15 cellular contexts compared by ENCODE assay signal in the genomic region with DNA sequence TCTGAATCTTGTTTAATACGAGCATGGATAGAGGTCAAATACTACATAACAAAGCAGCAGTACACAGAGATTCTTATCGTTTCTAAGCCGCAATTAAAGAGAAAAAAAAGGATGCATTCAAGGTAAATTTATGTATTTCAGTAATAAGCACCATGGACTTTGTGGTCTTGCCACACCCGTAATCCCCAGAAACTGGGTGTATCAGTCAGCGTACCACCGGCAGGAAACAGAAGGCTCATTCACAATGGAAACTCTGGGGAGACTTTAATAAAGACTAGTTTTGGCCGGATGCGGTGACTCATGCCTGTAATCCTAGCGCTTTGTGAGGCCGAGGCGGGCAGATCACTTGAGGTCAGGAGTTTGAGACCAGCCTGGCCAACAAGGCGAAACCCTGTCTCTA.
A peak's percentile ranks its signal among the peaks of the same experiment; 100 is the strongest.
DNase-seq lines count a peak whose midpoint lies in the region; ATAC-seq and TF ChIP-seq lines count a peak whose summit lies in the region.
"Had no signal": no experiment of that assay in that cellular context is flagged by ENCODE, and none has a peak within 500 bp of the region (broad histone marks: within the 10 kb centered on the region; RNA-seq: fewer than 3 reads in every experiment).

No MANE protein-coding gene starts in this region.

- H3K9ac ChIP-seq in colonic mucosa (ENCODE audit: low read depth in 2 of 2, low read length in 2 of 2), result no peak overlapping the region

- H3K4me3 ChIP-seq in colonic mucosa (no peak overlapping the region), ovary (no peak overlapping the region)
- H3K4me3 ChIP-seq: lung had no signal

- no peak overlapping the region for H3K4me3 Mint-ChIP-seq in activated CD8-positive, alpha-beta memory T cell treated with anti-CD3 and anti-CD28 coated beads, Interleukin-2, amount 10 ng/mL, durations not matched to agents 7 days and 5 days
- H3K4me3 Mint-ChIP-seq: CD4-positive, alpha-beta T cell; nephron progenitor cell; type B pancreatic cell had no signal

- no peak for TF ChIP-seq EP300 in ovary (IDR thresholded peaks at IDR 0.05)

- no peaks in the 10 kb centered on the region for H3K9me3 ChIP-seq in colonic mucosa
- no peaks in the 10 kb centered on the region for H3K9me3 ChIP-seq in ovary

- TF ChIP-seq POLR2A in ovary (IDR thresholded peaks at IDR 0.05), result no peak
- TF ChIP-seq POLR2A in GM18505 (IDR thresholded peaks at IDR 0.05; ENCODE audit: borderline replicate concordance, extremely low read depth, insufficient read depth, insufficient read length), result no peak

- H3K36me3 ChIP-seq in colonic mucosa, result no peaks in the 10 kb centered on the region
- H3K36me3 ChIP-seq in ovary, result no peaks in the 10 kb centered on the region

- no peak overlapping the region for H3K27ac Mint-ChIP-seq in activated CD8-positive, alpha-beta memory T cell treated with anti-CD3 and anti-CD28 coated beads, Interleukin-2, amount 10 ng/mL, durations not matched to agents 7 days and 5 days
- H3K27ac Mint-ChIP-seq: CD4-positive, alpha-beta T cell; nephron progenitor cell; type B pancreatic cell had no signal

- no peaks in the 10 kb centered on the region for H3K27me3 Mint-ChIP-seq in activated CD8-positive, alpha-beta memory T cell treated with anti-CD3 and anti-CD28 coated beads, Interleukin-2, amount 10 ng/mL, durations not matched to agents 7 days and 5 days
- H3K27me3 Mint-ChIP-seq: CD4-positive, alpha-beta T cell; type B pancreatic cell had no signal

- H3K36me3 Mint-ChIP-seq in activated CD8-positive, alpha-beta memory T cell treated with anti-CD3 and anti-CD28 coated beads, Interleukin-2, amount 10 ng/mL, durations not matched to agents 7 days and 5 days, result no peaks in the 10 kb centered on the region
- H3K36me3 Mint-ChIP-seq: type B pancreatic cell had no signal

- 92 to 94% (median 94%) methylated on average over 12 of the region's 12 CpGs for WGBS in ovary, 3 donors

- no peaks in the 10 kb centered on the region for H3K4me1 ChIP-seq in colonic mucosa
- H3K4me1 ChIP-seq in ovary (ENCODE audit: insufficient read depth), result peaks cover 6% of the 10 kb centered on the region

- intact Hi-C loops in colonic mucosa (cut with DNase I) (loop anchor here (10.0 kb wide), 1 partner anchor 490 kb away; no protein-coding TSS in a partner anchor), sciatic nerve (cut with DNase I) (no loop called here), ovary (cut with DNase I) (no loop called here)

- CTCF ChIA-PET in activated CD8-positive, alpha-beta memory T cell treated with anti-CD3 and anti-CD28 coated beads, Interleukin-2, amount 10 ng/mL, durations not matched to agents 7 days and 5 days (lab: Charles Lee), result no interaction called here

- DNase-seq in activated CD8-positive, alpha-beta memory T cell treated with anti-CD3 and anti-CD28 coated beads, Interleukin-2, amount 10 ng/mL, durations not matched to agents 7 days and 5 days, result peak; percentile 42
- no peak for DNase-seq in activated CD8-positive, alpha-beta memory T cell treated with anti-CD3 and anti-CD28 coated beads, Interleukin-2, amount 50 U/mL, for 4 hours
- peak; percentile 35 for DNase-seq in NOMO-1 treated with dmso at 0.1 percent for 144 hours (lab: John Stamatoyannopoulos, UW; ENCODE audit: unreplicated experiment)
- DNase-seq in colonic mucosa, result peak; percentile 78
- peak; percentile 63 for DNase-seq in sciatic nerve (ENCODE audit: low spot score)
- no peak for DNase-seq in SW 1271 (lab: John Stamatoyannopoulos, UW)
- no peak for DNase-seq in ovary
- DNase-seq: activated CD4-positive, alpha-beta T cell treated with anti-CD3 and anti-CD28 coated beads for 1 hour; activated T-cell treated with anti-CD3 and anti-CD28 coated beads, Interleukin-2, amount 50 U/mL, for 48 hours; CD4-positive, alpha-beta T cell; nephron progenitor cell; stimulated activated CD4-positive, alpha-beta T cell treated with anti-CD3 and anti-CD28 coated beads, Interleukin-4, amount 100 ng/mL, for 1 hour had no signal

- no peaks in the 10 kb centered on the region for H3K9me3 Mint-ChIP-seq in activated CD8-positive, alpha-beta memory T cell treated with anti-CD3 and anti-CD28 coated beads, Interleukin-2, amount 10 ng/mL, durations not matched to agents 7 days and 5 days (ENCODE audit: low read depth)
- H3K9me3 Mint-ChIP-seq: CD4-positive, alpha-beta T cell had no signal

- ATAC-seq in activated CD8-positive, alpha-beta memory T cell treated with anti-CD3 and anti-CD28 coated beads, Interleukin-2, amount 10 ng/mL, durations not matched to agents 7 days and 5 days, result no peak
- ATAC-seq in sciatic nerve (peak; percentile 88), GM18505 (IDR thresholded peaks at IDR 0.05; ENCODE audit: unreplicated experiment) (no peak)

- H3K27me3 ChIP-seq in colonic mucosa (no peaks in the 10 kb centered on the region), ovary (no peaks in the 10 kb centered on the region)

- H3K27ac ChIP-seq in colonic mucosa, result peak overlapping the region; percentile 56
- H3K27ac ChIP-seq in ovary, result no peak overlapping the region

- peaks cover 6% of the 10 kb centered on the region for H3K4me1 Mint-ChIP-seq in activated CD8-positive, alpha-beta memory T cell treated with anti-CD3 and anti-CD28 coated beads, Interleukin-2, amount 10 ng/mL, durations not matched to agents 7 days and 5 days

- TF ChIP-seq CTCF in colonic mucosa (IDR thresholded peaks at IDR 0.05), result no peak
- TF ChIP-seq CTCF in ovary (IDR thresholded peaks at IDR 0.05), result no peak

Comparison
In these comparisons a context has a peak if more than half of its experiments do, and no peak if none do; other contexts are left out.
1. DNase-seq: peak in activated CD8-positive, alpha-beta memory T cell treated with anti-CD3 and anti-CD28 coated beads, Interleukin-2, amount 10 ng/mL, durations not matched to agents 7 days and 5 days (single experiment), NOMO-1 treated with dmso at 0.1 percent for 144 hours (single experiment), colonic mucosa (single experiment) and sciatic nerve (single experiment); none in activated CD8-positive, alpha-beta memory T cell treated with anti-CD3 and anti-CD28 coated beads, Interleukin-2, amount 50 U/mL, for 4 hours (single experiment), SW 1271 (0 of 2) and ovary (0 of 5).